ENCODE assay signal across 9 cellular contexts in the genomic region with DNA sequence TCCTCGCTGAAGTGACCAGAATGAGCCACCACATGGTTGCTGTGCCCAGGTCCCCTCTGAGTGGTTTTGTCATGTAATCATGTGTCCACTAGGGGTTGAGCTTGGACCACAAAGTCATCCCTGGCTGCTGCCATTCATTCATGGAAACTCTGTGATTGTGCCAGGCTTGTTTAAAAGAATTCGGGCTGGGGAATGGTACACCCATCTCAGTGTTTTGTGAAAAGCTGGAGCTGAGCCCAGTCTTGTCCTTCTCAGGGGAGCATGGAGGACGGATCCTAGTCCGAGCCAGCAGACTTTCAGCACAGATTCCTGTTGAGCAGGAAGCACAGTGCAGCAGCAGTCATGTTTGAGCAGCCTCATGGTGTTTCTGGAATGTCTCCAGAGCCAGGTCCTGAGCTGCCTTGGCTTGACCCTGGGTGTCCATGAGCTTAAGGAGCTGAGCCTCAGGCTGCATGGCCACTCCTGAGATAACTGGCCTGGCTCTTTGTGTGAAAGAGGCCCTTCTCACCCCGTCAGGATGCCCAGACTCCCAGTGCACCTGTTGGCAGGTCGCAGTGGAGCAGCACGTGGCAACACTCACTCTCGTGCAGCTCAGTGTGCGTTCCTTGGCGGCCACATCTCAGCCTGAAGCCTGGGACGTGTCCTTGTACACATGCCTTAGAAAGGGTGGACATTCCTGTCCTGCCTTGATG.
A peak's percentile ranks its signal among the peaks of the same experiment; 100 is the strongest.
DNase-seq lines count a peak whose midpoint lies in the region; FAIRE-seq and TF ChIP-seq lines count a peak whose summit lies in the region.
"Had no signal": no experiment of that assay in that cellular context is flagged by ENCODE, and none has a peak within 500 bp of the region (broad histone marks: within the 10 kb centered on the region; RNA-seq: fewer than 3 reads in every experiment).

No MANE protein-coding gene starts in this region.

- H3K79me2 ChIP-seq in endothelial cell of umbilical vein (ENCODE audit: control insufficient read depth, insufficient read depth, low read length): no peaks in the 10 kb centered on the region
- no peaks in the 10 kb centered on the region for H3K79me2 ChIP-seq in mesendoderm (ENCODE audit: control insufficient read depth, insufficient read depth, low read length)

- POLR2A ChIA-PET in endothelial cell of umbilical vein (lab: Charles Lee): interaction anchor here (0.9 to 1.5 kb wide), 3 partner anchors 114 to 265 kb away, joined by 3 to 9 read pairs (median 3); no protein-coding TSS in a partner anchor

- no peak overlapping the region for H4K8ac ChIP-seq in mesendoderm (ENCODE audit: low read depth, low read length)

- H3K27ac ChIP-seq in endothelial cell of umbilical vein (ENCODE audit: insufficient read depth, low read depth, low read length) (no peak overlapping the region), mesendoderm (ENCODE audit: low read depth, low read length) (no peak overlapping the region), vagina (peak overlapping the region; percentile 25)

- H2AK5ac ChIP-seq in mesendoderm (ENCODE audit: low read length): no peak overlapping the region

- H3K27ac Mint-ChIP-seq in activated T-helper 1 cell treated with anti-CD3 and anti-CD28 coated beads, Interleukin-12 subunit alpha, Interleukin-12 subunit beta, Interleukin-2, Interleukin-4 antibody, amounts not matched to agents 30 ng/mL and 10 ng/mL and 1 ng/mL, durations not matched to agents 14 hours and 24 hours and 36 hours: no peak overlapping the region
- H3K27ac Mint-ChIP-seq: stimulated activated naive CD8-positive, alpha-beta T cell treated with anti-CD3 and anti-CD28 coated beads, Interleukin-15, Interleukin-2, amounts not matched to agents 100 ng/mL and 50 ng/mL, for 24 hours had no signal

- no peak overlapping the region for H2BK15ac ChIP-seq in mesendoderm (replicated peaks; ENCODE audit: low read depth)

- no peaks in the 10 kb centered on the region for H3K9me1 ChIP-seq in endothelial cell of umbilical vein (replicated peaks; ENCODE audit: control insufficient read depth, extremely low read depth, insufficient read depth, low read length)

- H3K23ac ChIP-seq in mesendoderm (ENCODE audit: low read length): no peak overlapping the region

- H3K27me3 ChIP-seq in endothelial cell of umbilical vein (ENCODE audit: control insufficient read depth in 2 of 2, insufficient read depth in 2 of 2, low read length in 2 of 2) (no peaks in the 10 kb centered on the region), mesendoderm (ENCODE audit: insufficient read depth, low read length, poor library complexity) (no peaks in the 10 kb centered on the region), vagina (no peaks in the 10 kb centered on the region)

- TF ChIP-seq CTCF in LNCAP (IDR thresholded peaks at IDR 0.05) (peak; percentile 62), endothelial cell of umbilical vein (IDR thresholded peaks at IDR 0.05; ENCODE audit: extremely low read depth in 1 of 2, insufficient read depth in 1 of 2, low read depth in 1 of 2, low read length in 2 of 2) (peak; percentile 73 to 77), vagina (IDR thresholded peaks at IDR 0.05) (peak; percentile 13 to 66 (median 33))

- H3K4me3 ChIP-seq in endothelial cell of umbilical vein (replicated peaks in 1 of 3; ENCODE audit: insufficient read depth in 1 of 3, low read depth in 1 of 3, low read length in 3 of 3): no peak overlapping the region
- H3K4me3 ChIP-seq in mesendoderm (ENCODE audit: low read length): no peak overlapping the region
- no peak overlapping the region for H3K4me3 ChIP-seq in vagina

- no peak for TF ChIP-seq POLR2A in endothelial cell of umbilical vein (IDR thresholded peaks at IDR 0.05; ENCODE audit: low read depth, low read length)
- TF ChIP-seq POLR2A in vagina (IDR thresholded peaks at IDR 0.05): no peak

- no peaks in the 10 kb centered on the region for H3K4me1 Mint-ChIP-seq in activated T-helper 1 cell treated with anti-CD3 and anti-CD28 coated beads, Interleukin-12 subunit alpha, Interleukin-12 subunit beta, Interleukin-2, Interleukin-4 antibody, amounts not matched to agents 30 ng/mL and 10 ng/mL and 1 ng/mL, durations not matched to agents 14 hours and 24 hours and 36 hours (ENCODE audit: low read depth)

- no TSS peak for BruUV-seq in endothelial cell of umbilical vein (replicated peaks; lab: Mats Ljungman, UMichigan)

- no peak overlapping the region for H3K4me2 ChIP-seq in endothelial cell of umbilical vein (ENCODE audit: insufficient read depth, low read length)
- H3K4me2 ChIP-seq in mesendoderm (ENCODE audit: low read length): no peak overlapping the region

- H4K20me1 ChIP-seq in endothelial cell of umbilical vein (replicated peaks; ENCODE audit: control insufficient read depth, extremely low read depth, insufficient read depth, low read length): no peaks in the 10 kb centered on the region

- WGBS in mesendoderm (ENCODE audit: extremely low coverage, insufficient coverage, low lambda C conversion rate): no CpG with 5 or more reads among the region's 11 CpGs

- H4K5ac ChIP-seq in mesendoderm (ENCODE audit: low read length): no peak overlapping the region

- H3K9me3 ChIP-seq in endothelial cell of umbilical vein (replicated peaks; ENCODE audit: control insufficient read depth, insufficient read depth, low read length): no peaks in the 10 kb centered on the region
- no peaks in the 10 kb centered on the region for H3K9me3 ChIP-seq in vagina

- H3K56ac ChIP-seq in mesendoderm (ENCODE audit: low read length): no peak overlapping the region

- no peak overlapping the region for H3K4me3 Mint-ChIP-seq in activated T-helper 1 cell treated with anti-CD3 and anti-CD28 coated beads, Interleukin-12 subunit alpha, Interleukin-12 subunit beta, Interleukin-2, Interleukin-4 antibody, amounts not matched to agents 30 ng/mL and 10 ng/mL and 1 ng/mL, durations not matched to agents 14 hours and 24 hours and 36 hours
- H3K4me3 Mint-ChIP-seq: stimulated activated naive CD8-positive, alpha-beta T cell treated with anti-CD3 and anti-CD28 coated beads, Interleukin-15, Interleukin-2, amounts not matched to agents 100 ng/mL and 50 ng/mL, for 24 hours had no signal

- no peaks in the 10 kb centered on the region for H3K36me3 Mint-ChIP-seq in activated T-helper 1 cell treated with anti-CD3 and anti-CD28 coated beads, Interleukin-12 subunit alpha, Interleukin-12 subunit beta, Interleukin-2, Interleukin-4 antibody, amounts not matched to agents 30 ng/mL and 10 ng/mL and 1 ng/mL, durations not matched to agents 14 hours and 24 hours and 36 hours (ENCODE audit: low read depth)

- no peak overlapping the region for H3K18ac ChIP-seq in mesendoderm (ENCODE audit: low read length)

- FAIRE-seq in endothelial cell of umbilical vein (lab: Jason Lieb, UNC): peak; percentile 100

- H3K4me1 ChIP-seq in endothelial cell of umbilical vein (ENCODE audit: control insufficient read depth, extremely low read depth, insufficient read depth, low read length) (peaks cover 8% of the 10 kb centered on the region), mesendoderm (ENCODE audit: control insufficient read depth, low read depth, low read length) (no peaks in the 10 kb centered on the region), vagina (peaks cover 28% of the 10 kb centered on the region)

- no peaks in the 10 kb centered on the region for H3K9me3 Mint-ChIP-seq in activated T-helper 1 cell treated with anti-CD3 and anti-CD28 coated beads, Interleukin-12 subunit alpha, Interleukin-12 subunit beta, Interleukin-2, Interleukin-4 antibody, amounts not matched to agents 30 ng/mL and 10 ng/mL and 1 ng/mL, durations not matched to agents 14 hours and 24 hours and 36 hours
- H3K9me3 Mint-ChIP-seq: stimulated activated naive CD8-positive, alpha-beta T cell treated with anti-CD3 and anti-CD28 coated beads, Interleukin-15, Interleukin-2, amounts not matched to agents 100 ng/mL and 50 ng/mL, for 24 hours had no signal

- no peaks in the 10 kb centered on the region for H3K36me3 ChIP-seq in endothelial cell of umbilical vein (ENCODE audit: control insufficient read depth in 2 of 2, extremely low read depth in 1 of 2, insufficient read depth in 2 of 2, low read length in 2 of 2)
- H3K36me3 ChIP-seq in mesendoderm (ENCODE audit: control insufficient read depth, insufficient read depth, low read length): no peaks in the 10 kb centered on the region
- H3K36me3 ChIP-seq in vagina: peaks cover 0 to 4% of the 10 kb centered on the region in 2 donors

- no peak overlapping the region for H2BK120ac ChIP-seq in mesendoderm (ENCODE audit: low read depth, low read length)

- no peak overlapping the region for H2BK5ac ChIP-seq in mesendoderm (ENCODE audit: low read length)

- peak; percentile 81 for DNase-seq in ELR (ENCODE audit: low read depth)
- peak; percentile 66 for DNase-seq in RPMI8226
- peak; percentile 90 for DNase-seq in endothelial cell of umbilical vein (ENCODE audit: low read depth, low spot score)
- DNase-seq in mesendoderm: peak; percentile 80
- DNase-seq in vagina (ENCODE audit: extremely low spot score in 2 of 2): no peak
- DNase-seq in activated T-helper 1 cell treated with anti-CD3 and anti-CD28 coated beads, Interleukin-12 subunit alpha, Interleukin-12 subunit beta, Interleukin-2, Interleukin-4 antibody, amounts not matched to agents 30 ng/mL and 10 ng/mL and 1 ng/mL, durations not matched to agents 14 hours and 24 hours and 36 hours (ENCODE audit: low spot score): no peak
- DNase-seq in stimulated activated CD4-positive, alpha-beta T cell treated with anti-CD3 and anti-CD28 coated beads, Interleukin-2, amount 100 ng/mL, for 24 hours: no peak

- intact Hi-C loops in endothelial cell of umbilical vein (cut with micrococcal nuclease): loop anchor here (1.0 to 10.0 kb wide), 9 partner anchors 66 to 621 kb away; partner anchors contain the start of gene TPM1
- intact Hi-C loops in vagina (cut with DNase I): loop anchor here (2.0 kb wide), 1 partner anchor 311 kb away; no protein-coding TSS in a partner anchor
- intact Hi-C loops in activated T-helper 1 cell treated with anti-CD3 and anti-CD28 coated beads, Interleukin-12 subunit alpha, Interleukin-12 subunit beta, Interleukin-2, Interleukin-4 antibody, amounts not matched to agents 30 ng/mL and 10 ng/mL and 1 ng/mL, durations not matched to agents 14 hours and 24 hours and 36 hours (cut with micrococcal nuclease): loop anchor here (1.0 kb wide), 1 partner anchor 311 kb away; no protein-coding TSS in a partner anchor

- H2AFZ ChIP-seq in endothelial cell of umbilical vein (ENCODE audit: low read depth, low read length): peak overlapping the region; percentile 33

- no peak overlapping the region for H3K9ac ChIP-seq in endothelial cell of umbilical vein (replicated peaks; ENCODE audit: extremely low read depth, insufficient read depth, low read length)
- H3K9ac ChIP-seq in mesendoderm (ENCODE audit: low read length): no peak overlapping the region

- H3K79me1 ChIP-seq in mesendoderm (ENCODE audit: low read length): no peaks in the 10 kb centered on the region

- no peak overlapping the region for H3K4ac ChIP-seq in mesendoderm (ENCODE audit: low read depth, low read length)

- H3K27me3 Mint-ChIP-seq in activated T-helper 1 cell treated with anti-CD3 and anti-CD28 coated beads, Interleukin-12 subunit alpha, Interleukin-12 subunit beta, Interleukin-2, Interleukin-4 antibody, amounts not matched to agents 30 ng/mL and 10 ng/mL and 1 ng/mL, durations not matched to agents 14 hours and 24 hours and 36 hours (ENCODE audit: insufficient read depth): peaks cover 3% of the 10 kb centered on the region
- H3K27me3 Mint-ChIP-seq: stimulated activated naive CD8-positive, alpha-beta T cell treated with anti-CD3 and anti-CD28 coated beads, Interleukin-15, Interleukin-2, amounts not matched to agents 100 ng/mL and 50 ng/mL, for 24 hours had no signal

- CTCF ChIA-PET in endothelial cell of umbilical vein (lab: Charles Lee): interaction anchor here (0.6 to 4.9 kb wide), 19 partner anchors 9 to 621 kb away, joined by 3 to 48 read pairs (median 3); partner anchors contain the start of gene TPM1

- dilution Hi-C loops in endothelial cell of umbilical vein (cut with MboI; ENCODE audit: extremely low pct_ligation_motif_present, low sequenced_read_pairs): no loop called here

Comparison
In these comparisons a context has a peak if more than half of its experiments do, and no peak if none do; other contexts are left out.
1. DNase-seq: peak in ELR (single experiment), RPMI8226 (single experiment), endothelial cell of umbilical vein (single experiment) and mesendoderm (single experiment); none in vagina (0 of 2), activated T-helper 1 cell treated with anti-CD3 and anti-CD28 coated beads, Interleukin-12 subunit alpha, Interleukin-12 subunit beta, Interleukin-2, Interleukin-4 antibody, amounts not matched to agents 30 ng/mL and 10 ng/mL and 1 ng/mL, durations not matched to agents 14 hours and 24 hours and 36 hours (single experiment) and stimulated activated CD4-positive, alpha-beta T cell treated with anti-CD3 and anti-CD28 coated beads, Interleukin-2, amount 100 ng/mL, for 24 hours (0 of 2).
2. Peak in every context shown above with its lines, with median percentiles within 50 percentile points of each other: CTCF ChIP-seq.